In genomic region chr9:114805670-114806551, GRCh38 we compare ENCODE assay signal across 1 cellular context.
TF ChIP-seq lines count a peak whose summit lies in the region.

Gene TNFSF15, minus strand, starts transcription at chr9:114806039. Its CDS starts 27 bp downstream, at chr9:114806012.

TF ChIP-seq in HepG2, 621 proteins besides CTCF, POLR2A, EP300 and RAD21 (continued from another document and continues in another):
- TF ChIP-seq ZNF574 (CRISPR knock-in tag; IDR thresholded peaks at IDR 0.05) (no peak), ZNF343 (CRISPR knock-in tag; IDR thresholded peaks at IDR 0.05) (no peak), IRX3 (CRISPR knock-in tag; IDR thresholded peaks at IDR 0.05; ENCODE audit: borderline replicate concordance, low read depth) (no peak), ZBTB26 (CRISPR knock-in tag; IDR thresholded peaks at IDR 0.05; ENCODE audit: borderline replicate concordance) (no peak), ZNF646 (CRISPR knock-in tag; IDR thresholded peaks at IDR 0.05) (no peak), SCMH1 (CRISPR knock-in tag; IDR thresholded peaks at IDR 0.05; ENCODE audit: borderline replicate concordance) (no peak), ARID2 (CRISPR knock-in tag; IDR thresholded peaks at IDR 0.05; ENCODE audit: borderline replicate concordance) (no peak), ZFY (CRISPR knock-in tag; IDR thresholded peaks at IDR 0.05) (0 out of 2 replicates have a peak, but pooled peaks have one; percentile 17), E2F1 (CRISPR knock-in tag; IDR thresholded peaks at IDR 0.05) (no peak), XBP1 (CRISPR knock-in tag; IDR thresholded peaks at IDR 0.05) (no peak), REST (IDR thresholded peaks at IDR 0.05; ENCODE audit: borderline replicate concordance in 1 of 2, low read depth in 1 of 2, low read length in 2 of 2) (peak in 1 of 2 experiments; percentile 40; a peak in 1 of 4 replicates), SMYD3 (CRISPR knock-in tag; IDR thresholded peaks at IDR 0.05) (no peak), ZNF788 (CRISPR knock-in tag; IDR thresholded peaks at IDR 0.05; ENCODE audit: borderline replicate concordance) (peak; percentile 37; the same call in 1 of the 2 replicates), SSRP1 (CRISPR knock-in tag; IDR thresholded peaks at IDR 0.05) (no peak), ZNF530 (CRISPR knock-in tag; IDR thresholded peaks at IDR 0.05; ENCODE audit: low read depth) (no peak), ZNF891 (CRISPR knock-in tag; IDR thresholded peaks at IDR 0.05) (no peak), SP140L (CRISPR knock-in tag; IDR thresholded peaks at IDR 0.05; ENCODE audit: borderline replicate concordance) (no peak), KLF16 (CRISPR knock-in tag; IDR thresholded peaks at IDR 0.05) (no peak), HNF4A (CRISPR knock-in tag; IDR thresholded peaks at IDR 0.05) (0 out of 2 replicates have a peak, but pooled peaks have one; percentile 13), RBFOX2 (IDR thresholded peaks at IDR 0.05; ENCODE audit: low read depth, low read length) (no peak), MLXIP (CRISPR knock-in tag; IDR thresholded peaks at IDR 0.05; ENCODE audit: borderline replicate concordance) (no peak), ZNF562 (CRISPR knock-in tag; IDR thresholded peaks at IDR 0.05; ENCODE audit: borderline replicate concordance) (no peak), ZNF292 (CRISPR knock-in tag; IDR thresholded peaks at IDR 0.05; ENCODE audit: borderline replicate concordance, low read depth) (peak; percentile 56; the same call in 1 of the 2 replicates), ZNF772 (CRISPR knock-in tag; IDR thresholded peaks at IDR 0.05) (no peak), BCL3 (CRISPR knock-in tag; IDR thresholded peaks at IDR 0.05) (no peak), RFXANK (CRISPR knock-in tag; IDR thresholded peaks at IDR 0.05) (no peak), USF2 (IDR thresholded peaks at IDR 0.05; ENCODE audit: low read depth, low read length) (no peak), USF2 (CRISPR knock-in tag; IDR thresholded peaks at IDR 0.05; ENCODE audit: borderline replicate concordance) (no peak), ZNF629 (CRISPR knock-in tag; conservative IDR thresholded peaks at IDR 0.05) (no peak), MYC (CRISPR knock-in tag; IDR thresholded peaks at IDR 0.05; ENCODE audit: borderline replicate concordance) (no peak; the same call in 1 of the 2 replicates), TBX2 (CRISPR knock-in tag; IDR thresholded peaks at IDR 0.05; ENCODE audit: borderline replicate concordance) (0 out of 2 replicates have a peak, but pooled peaks have one; percentile 20), ZNF580 (CRISPR knock-in tag; IDR thresholded peaks at IDR 0.05; ENCODE audit: borderline replicate concordance, low read depth) (no peak), KDM4B (CRISPR knock-in tag; IDR thresholded peaks at IDR 0.05) (no peak)
